In genomic region chr2:163834841-163835240, GRCh38 we compare ENCODE assay signal across 27 cellular contexts.
"Had no signal": no experiment of that assay in that cellular context is flagged by ENCODE, and none has a peak within 500 bp of the region (broad histone marks: within the 10 kb centered on the region; RNA-seq: fewer than 3 reads in every experiment).

No MANE protein-coding gene starts in this region.

- ATAC-seq: naive thymus-derived CD8-positive, alpha-beta T cell; psoas muscle; right cardiac atrium; right lobe of liver; stimulated activated effector memory CD8-positive, alpha-beta T cell treated with anti-CD3 and anti-CD28 coated beads, Interleukin-12 subunit alpha, Interleukin-12 subunit beta, amount 100 ng/mL, for 72 hours; stimulated activated naive B cell treated with anti-CD40 and anti-IgM and Interleukin-4, amounts not matched to agents 10 μg/mL and 1 μg/mL and 100 μg/mL, for 72 hours; upper lobe of right lung had no signal

- H3K4me3 ChIP-seq: neural progenitor cell, ovary, psoas muscle, right lobe of liver, sigmoid colon, stomach, thoracic aorta, thyroid gland, tibial nerve, upper lobe of right lung, uterus had no signal

- H3K27ac Mint-ChIP-seq: naive B cell; naive thymus-derived CD8-positive, alpha-beta T cell; neural progenitor cell; progenitor cell of endocrine pancreas; stimulated activated effector memory CD8-positive, alpha-beta T cell treated with anti-CD3 and anti-CD28 coated beads, Interleukin-12 subunit alpha, Interleukin-12 subunit beta, amount 100 ng/mL, for 72 hours; stimulated activated naive B cell treated with anti-CD40 and anti-IgM and Interleukin-4, amounts not matched to agents 10 μg/mL and 1 μg/mL and 100 μg/mL, for 72 hours; stimulated activated naive CD8-positive, alpha-beta T cell treated with anti-CD3 and anti-CD28 coated beads, Interleukin-15, Interleukin-2, amounts not matched to agents 100 ng/mL and 50 ng/mL, for 24 hours; type B pancreatic cell had no signal

- H3K27ac ChIP-seq: neural progenitor cell, ovary, parathyroid adenoma, psoas muscle, right lobe of liver, sigmoid colon, stomach, thoracic aorta, thyroid gland, tibial nerve, upper lobe of right lung, uterus had no signal

- H2AFZ ChIP-seq: neural progenitor cell, parathyroid adenoma had no signal

- H3K9ac ChIP-seq: neural progenitor cell, parathyroid adenoma had no signal

- H3K9me3 ChIP-seq: ovary, psoas muscle, right lobe of liver, sigmoid colon, stomach, thoracic aorta, thyroid gland, tibial nerve, upper lobe of right lung, uterus had no signal

- H3K27me3 Mint-ChIP-seq: naive B cell; progenitor cell of endocrine pancreas; stimulated activated naive B cell treated with anti-CD40 and anti-IgM and Interleukin-4, amounts not matched to agents 10 μg/mL and 1 μg/mL and 100 μg/mL, for 72 hours; stimulated activated naive CD8-positive, alpha-beta T cell treated with anti-CD3 and anti-CD28 coated beads, Interleukin-15, Interleukin-2, amounts not matched to agents 100 ng/mL and 50 ng/mL, for 24 hours; type B pancreatic cell had no signal

- DNase-seq: naive B cell; naive thymus-derived CD8-positive, alpha-beta T cell; occipital lobe; ovary; psoas muscle; right cardiac atrium; right lobe of liver; sigmoid colon; small intestine; stimulated activated CD4-positive, alpha-beta T cell treated with anti-CD3 and anti-CD28 coated beads, Interleukin-15, amount 100 ng/mL, for 24 hours; stimulated activated CD4-positive, alpha-beta T cell treated with anti-CD3 and anti-CD28 coated beads, Interleukin-2, amount 100 ng/mL, for 24 hours; stimulated activated CD4-positive, alpha-beta T cell treated with anti-CD3 and anti-CD28 coated beads, Interleukin-2, amount 100 ng/mL, for 48 hours; stimulated activated CD4-positive, alpha-beta T cell treated with anti-CD3 and anti-CD28 coated beads, Interleukin-4, amount 100 ng/mL, for 24 hours; stimulated activated naive B cell treated with anti-CD40 and anti-IgM and Interleukin-4, amounts not matched to agents 10 μg/mL and 1 μg/mL and 100 μg/mL, for 72 hours; stimulated activated naive CD4-positive, alpha-beta T cell treated with Interleukin-2 at 50 U/mL for 16 hours; stomach; thyroid gland; upper lobe of right lung; uterus had no signal

- H3K4me1 Mint-ChIP-seq: naive B cell; naive thymus-derived CD8-positive, alpha-beta T cell; stimulated activated effector memory CD8-positive, alpha-beta T cell treated with anti-CD3 and anti-CD28 coated beads, Interleukin-12 subunit alpha, Interleukin-12 subunit beta, amount 100 ng/mL, for 72 hours; stimulated activated naive B cell treated with anti-CD40 and anti-IgM and Interleukin-4, amounts not matched to agents 10 μg/mL and 1 μg/mL and 100 μg/mL, for 72 hours had no signal

- H3K4me2 ChIP-seq: neural progenitor cell had no signal

- H3K4me1 ChIP-seq: parathyroid adenoma, psoas muscle, stomach, thyroid gland, tibial nerve, upper lobe of right lung, uterus had no signal

- H3K27me3 ChIP-seq: neural progenitor cell, ovary, right lobe of liver, sigmoid colon, stomach, thyroid gland, tibial nerve, upper lobe of right lung, uterus had no signal

- H3K36me3 Mint-ChIP-seq: naive B cell; naive thymus-derived CD8-positive, alpha-beta T cell; neural progenitor cell; stimulated activated effector memory CD8-positive, alpha-beta T cell treated with anti-CD3 and anti-CD28 coated beads, Interleukin-12 subunit alpha, Interleukin-12 subunit beta, amount 100 ng/mL, for 72 hours; stimulated activated naive B cell treated with anti-CD40 and anti-IgM and Interleukin-4, amounts not matched to agents 10 μg/mL and 1 μg/mL and 100 μg/mL, for 72 hours; type B pancreatic cell had no signal

- H3K79me2 ChIP-seq: parathyroid adenoma had no signal

- H3K9me3 Mint-ChIP-seq: neural progenitor cell; stimulated activated naive B cell treated with anti-CD40 and anti-IgM and Interleukin-4, amounts not matched to agents 10 μg/mL and 1 μg/mL and 100 μg/mL, for 72 hours; stimulated activated naive CD8-positive, alpha-beta T cell treated with anti-CD3 and anti-CD28 coated beads, Interleukin-15, Interleukin-2, amounts not matched to agents 100 ng/mL and 50 ng/mL, for 24 hours; type B pancreatic cell had no signal

- H3K4me3 Mint-ChIP-seq: naive B cell; naive thymus-derived CD8-positive, alpha-beta T cell; neural progenitor cell; stimulated activated effector memory CD8-positive, alpha-beta T cell treated with anti-CD3 and anti-CD28 coated beads, Interleukin-12 subunit alpha, Interleukin-12 subunit beta, amount 100 ng/mL, for 72 hours; stimulated activated naive B cell treated with anti-CD40 and anti-IgM and Interleukin-4, amounts not matched to agents 10 μg/mL and 1 μg/mL and 100 μg/mL, for 72 hours; stimulated activated naive CD8-positive, alpha-beta T cell treated with anti-CD3 and anti-CD28 coated beads, Interleukin-15, Interleukin-2, amounts not matched to agents 100 ng/mL and 50 ng/mL, for 24 hours; type B pancreatic cell had no signal

- H3K36me3 ChIP-seq: neural progenitor cell, ovary, right lobe of liver, sigmoid colon, stomach, thoracic aorta, thyroid gland, tibial nerve, upper lobe of right lung, uterus had no signal
